In the genomic region with DNA sequence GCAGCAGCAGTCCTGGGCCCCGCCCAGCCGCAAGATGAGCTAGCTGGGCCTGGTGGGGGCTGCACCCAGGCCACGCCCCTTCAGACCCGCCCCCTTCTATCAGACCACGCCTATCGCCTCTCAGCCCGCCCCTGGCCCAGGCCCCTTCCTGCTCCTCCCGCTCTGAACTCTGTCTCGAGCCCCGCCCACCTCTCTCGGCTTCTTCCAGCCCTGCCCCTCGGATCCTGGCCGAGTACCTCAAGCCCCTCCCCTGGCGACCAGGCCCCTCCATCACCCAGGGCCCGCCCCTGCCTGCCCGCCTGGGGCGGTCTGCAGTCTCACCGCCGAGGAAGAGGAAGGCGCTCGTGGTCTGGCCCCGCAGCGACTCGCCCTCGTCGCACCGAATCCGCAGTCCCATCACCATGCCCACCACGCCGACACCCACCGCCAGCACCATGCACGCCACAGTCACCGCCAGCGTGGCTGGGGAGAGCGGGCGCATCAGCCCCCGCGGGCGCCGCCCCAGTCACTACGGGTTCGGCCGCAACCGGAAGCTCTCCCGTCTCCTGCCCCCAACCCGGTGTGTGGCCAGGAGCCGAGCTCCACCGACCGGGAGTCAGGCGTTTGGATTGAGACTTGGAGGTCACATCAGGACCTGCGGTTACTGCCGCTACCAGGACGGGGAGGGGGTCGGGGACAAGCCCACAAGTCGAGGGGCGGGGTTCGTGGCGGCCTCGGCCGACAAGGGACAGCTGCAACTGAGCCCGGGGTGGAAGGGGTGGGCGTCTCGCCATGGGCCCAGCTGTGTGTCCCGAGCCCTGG, we compare ENCODE assay signal across 2 cellular contexts.
TF ChIP-seq lines count a peak whose summit lies in the region.

No MANE protein-coding gene starts in this region.

TF ChIP-seq in HEK293, 187 proteins besides CTCF, POLR2A, EP300 and RAD21 (continued from another document and continues in another):
- TF ChIP-seq, protein P1, sequence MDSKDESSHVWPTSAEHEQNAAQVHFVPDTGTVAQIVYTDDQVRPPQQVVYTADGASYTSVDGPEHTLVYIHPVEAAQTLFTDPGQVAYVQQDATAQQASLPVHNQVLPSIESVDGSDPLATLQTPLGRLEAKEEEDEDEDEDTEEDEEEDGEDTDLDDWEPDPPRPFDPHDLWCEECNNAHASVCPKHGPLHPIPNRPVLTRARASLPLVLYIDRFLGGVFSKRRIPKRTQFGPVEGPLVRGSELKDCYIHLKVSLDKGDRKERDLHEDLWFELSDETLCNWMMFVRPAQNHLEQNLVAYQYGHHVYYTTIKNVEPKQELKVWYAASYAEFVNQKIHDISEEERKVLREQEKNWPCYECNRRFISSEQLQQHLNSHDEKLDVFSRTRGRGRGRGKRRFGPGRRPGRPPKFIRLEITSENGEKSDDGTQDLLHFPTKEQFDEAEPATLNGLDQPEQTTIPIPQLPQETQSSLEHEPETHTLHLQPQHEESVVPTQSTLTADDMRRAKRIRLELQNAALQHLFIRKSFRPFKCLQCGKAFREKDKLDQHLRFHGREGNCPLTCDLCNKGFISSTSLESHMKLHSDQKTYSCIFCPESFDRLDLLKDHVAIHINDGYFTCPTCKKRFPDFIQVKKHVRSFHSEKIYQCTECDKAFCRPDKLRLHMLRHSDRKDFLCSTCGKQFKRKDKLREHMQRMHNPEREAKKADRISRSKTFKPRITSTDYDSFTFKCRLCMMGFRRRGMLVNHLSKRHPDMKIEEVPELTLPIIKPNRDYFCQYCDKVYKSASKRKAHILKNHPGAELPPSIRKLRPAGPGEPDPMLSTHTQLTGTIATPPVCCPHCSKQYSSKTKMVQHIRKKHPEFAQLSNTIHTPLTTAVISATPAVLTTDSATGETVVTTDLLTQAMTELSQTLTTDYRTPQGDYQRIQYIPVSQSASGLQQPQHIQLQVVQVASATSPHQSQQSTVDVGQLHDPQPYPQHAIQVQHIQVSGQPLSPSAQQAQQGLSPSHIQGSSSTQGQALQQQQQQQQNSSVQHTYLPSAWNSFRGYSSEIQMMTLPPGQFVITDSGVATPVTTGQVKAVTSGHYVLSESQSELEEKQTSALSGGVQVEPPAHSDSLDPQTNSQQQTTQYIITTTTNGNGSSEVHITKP (tag by site-specific recombination; IDR thresholded peaks at IDR 0.05): peak; percentile 38; the same call in 1 of the 2 replicates
- TF ChIP-seq ZNF473 (tag by site-specific recombination; IDR thresholded peaks at IDR 0.05): no peak
- TF ChIP-seq ZBTB17 (tag by site-specific recombination; IDR thresholded peaks at IDR 0.05): peak; percentile 86
- no peak for TF ChIP-seq ZNF621 (tag by site-specific recombination; IDR thresholded peaks at IDR 0.05)
- no peak for TF ChIP-seq ZNF654 (tag by site-specific recombination; IDR thresholded peaks at IDR 0.05; ENCODE audit: low read depth)
- no peak for TF ChIP-seq ZNF19 (tag by site-specific recombination; IDR thresholded peaks at IDR 0.05; ENCODE audit: low read depth)
- TF ChIP-seq GLIS1 (tag by site-specific recombination; IDR thresholded peaks at IDR 0.05): peak; percentile 73
- peak; percentile 81 for TF ChIP-seq ZNF777 (tag by site-specific recombination; IDR thresholded peaks at IDR 0.05; ENCODE audit: borderline replicate concordance)
- no peak for TF ChIP-seq ZNF670 (tag by site-specific recombination; IDR thresholded peaks at IDR 0.05; ENCODE audit: low read depth)
- no peak; the same call in 1 of the 2 replicates for TF ChIP-seq ZNF391 (tag by site-specific recombination; IDR thresholded peaks at IDR 0.05; ENCODE audit: borderline replicate concordance, low read depth)
- TF ChIP-seq ZNF10 (tag by site-specific recombination; IDR thresholded peaks at IDR 0.05): peak; percentile 54; the same call in 1 of the 2 replicates
- peak; percentile 84 for TF ChIP-seq KLF10 (tag by site-specific recombination; IDR thresholded peaks at IDR 0.05)
- TF ChIP-seq TCF7L2 (IDR thresholded peaks at IDR 0.05; ENCODE audit: borderline replicate concordance, low read depth, low read length): no peak
- TF ChIP-seq ZNF549 (tag by site-specific recombination; IDR thresholded peaks at IDR 0.05): no peak
- no peak for TF ChIP-seq SETDB1 (IDR thresholded peaks at IDR 0.05; ENCODE audit: insufficient read length, low read length)
- no peak for TF ChIP-seq ZNF169 (tag by site-specific recombination; IDR thresholded peaks at IDR 0.05)
- TF ChIP-seq ZNF366 (tag by site-specific recombination; conservative IDR thresholded peaks at IDR 0.05): no peak
- TF ChIP-seq, protein P2, sequence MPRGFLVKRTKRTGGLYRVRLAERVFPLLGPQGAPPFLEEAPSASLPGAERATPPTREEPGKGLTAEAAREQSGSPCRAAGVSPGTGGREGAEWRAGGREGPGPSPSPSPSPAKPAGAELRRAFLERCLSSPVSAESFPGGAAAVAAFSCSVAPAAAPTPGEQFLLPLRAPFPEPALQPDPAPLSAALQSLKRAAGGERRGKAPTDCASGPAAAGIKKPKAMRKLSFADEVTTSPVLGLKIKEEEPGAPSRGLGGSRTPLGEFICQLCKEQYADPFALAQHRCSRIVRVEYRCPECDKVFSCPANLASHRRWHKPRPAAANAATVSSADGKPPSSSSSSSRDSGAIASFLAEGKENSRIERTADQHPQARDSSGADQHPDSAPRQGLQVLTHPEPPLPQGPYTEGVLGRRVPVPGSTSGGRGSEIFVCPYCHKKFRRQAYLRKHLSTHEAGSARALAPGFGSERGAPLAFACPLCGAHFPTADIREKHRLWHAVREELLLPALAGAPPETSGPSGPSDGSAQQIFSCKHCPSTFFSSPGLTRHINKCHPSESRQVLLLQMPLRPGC (tag by site-specific recombination; IDR thresholded peaks at IDR 0.05): no peak
- no peak for TF ChIP-seq ZNF114 (tag by site-specific recombination; IDR thresholded peaks at IDR 0.05)
- TF ChIP-seq ZNF184 (tag by site-specific recombination; IDR thresholded peaks at IDR 0.05): no peak
- TF ChIP-seq ZBTB1 (tag by site-specific recombination; IDR thresholded peaks at IDR 0.05): no peak
- no peak for TF ChIP-seq ZNF623 (tag by site-specific recombination; IDR thresholded peaks at IDR 0.05)
- no peak for TF ChIP-seq ZNF394 (tag by site-specific recombination; IDR thresholded peaks at IDR 0.05; ENCODE audit: borderline replicate concordance)
- no peak for TF ChIP-seq ZNF311 (tag by site-specific recombination; IDR thresholded peaks at IDR 0.05; ENCODE audit: borderline replicate concordance)
- no peak for TF ChIP-seq ZNF48 (tag by site-specific recombination; IDR thresholded peaks at IDR 0.05)
- peak; percentile 99 for TF ChIP-seq SP3 (tag by site-specific recombination; IDR thresholded peaks at IDR 0.05)
- no peak for TF ChIP-seq MEIS1 (CRISPR knock-in tag; IDR thresholded peaks at IDR 0.05; ENCODE audit: borderline replicate concordance)
- peak; percentile 100 for TF ChIP-seq KLF9 (tag by site-specific recombination; IDR thresholded peaks at IDR 0.05; ENCODE audit: low read depth)
- peak; percentile 45; the same call in 1 of the 2 replicates for TF ChIP-seq ZNF2 (tag by site-specific recombination; IDR thresholded peaks at IDR 0.05)

TF ChIP-seq in K562, 482 proteins besides CTCF, POLR2A, EP300 and RAD21 (continued from another document and continues in another):
- TF ChIP-seq ZFX (CRISPR knock-in tag; IDR thresholded peaks at IDR 0.05) (peak; percentile 79), DPF2 (IDR thresholded peaks at IDR 0.05) (peak; percentile 71; the same call in 1 of the 2 replicates), HDAC8 (tag; IDR thresholded peaks at IDR 0.05) (no peak), HLTF (IDR thresholded peaks at IDR 0.05) (no peak), BMI1 (IDR thresholded peaks at IDR 0.05; ENCODE audit: low read length) (no peak), CHCHD3 (CRISPR knock-in tag; IDR thresholded peaks at IDR 0.05) (no peak), TGIF2 (CRISPR knock-in tag; IDR thresholded peaks at IDR 0.05) (no peak), SRSF7 (optimal IDR thresholded peaks at IDR 0.05; ENCODE audit: low read depth, low read length) (no peak), ZKSCAN1 (IDR thresholded peaks at IDR 0.05; ENCODE audit: low read depth, low read length) (peak; percentile 50; the same call in 1 of the 2 replicates), ZNF212 (CRISPR knock-in tag; IDR thresholded peaks at IDR 0.05) (no peak), PHF8 (IDR thresholded peaks at IDR 0.05; ENCODE audit: borderline replicate concordance, low read length) (peak; percentile 78; the same call in 1 of the 2 replicates), TOE1 (IDR thresholded peaks at IDR 0.05; ENCODE audit: borderline replicate concordance) (peak; percentile 42; the same call in 1 of the 2 replicates), TOE1 (CRISPR knock-in tag; IDR thresholded peaks at IDR 0.05; ENCODE audit: borderline replicate concordance, low read depth) (no peak), NELFE (IDR thresholded peaks at IDR 0.05; ENCODE audit: insufficient read depth, insufficient read length) (no peak), MEF2A (IDR thresholded peaks at IDR 0.05; ENCODE audit: control insufficient read depth, low read depth, low read length) (no peak), SMC3 (conservative IDR thresholded peaks at IDR 0.05; ENCODE audit: insufficient read depth, low read depth, low read length) (no peak), CREB1 (IDR thresholded peaks at IDR 0.05) (no peak; the same call in 1 of the 2 replicates), CREB1 (CRISPR knock-in tag; IDR thresholded peaks at IDR 0.05) (no peak), CSDE1 (IDR thresholded peaks at IDR 0.05) (no peak), ZKSCAN3 (CRISPR knock-in tag; IDR thresholded peaks at IDR 0.05) (no peak), RBM22 (IDR thresholded peaks at IDR 0.05; ENCODE audit: low read depth, low read length, poor library complexity, severe bottlenecking) (no peak), FOXA1 (IDR thresholded peaks at IDR 0.05; ENCODE audit: borderline replicate concordance) (no peak), ASH1L (IDR thresholded peaks at IDR 0.05; ENCODE audit: borderline replicate concordance, low read depth, partially characterized antibody) (no peak), MAFG (tag; conservative IDR thresholded peaks at IDR 0.05) (no peak), BHLHE40 (IDR thresholded peaks at IDR 0.05; ENCODE audit: low read length) (peak; percentile 26; the same call in 1 of the 2 replicates), GATAD2B (IDR thresholded peaks at IDR 0.05; ENCODE audit: borderline replicate concordance) (no peak; the same call in 1 of the 2 replicates), HNRNPK (IDR thresholded peaks at IDR 0.05; ENCODE audit: low read depth, low read length, poor library complexity, severe bottlenecking) (no peak), SETDB1 (IDR thresholded peaks at IDR 0.05; ENCODE audit: low read length) (no peak), ZNF551 (CRISPR knock-in tag; IDR thresholded peaks at IDR 0.05) (no peak), ZNF57 (CRISPR knock-in tag; IDR thresholded peaks at IDR 0.05) (no peak), NR1H2 (CRISPR knock-in tag; IDR thresholded peaks at IDR 0.05) (no peak), ETV6 (IDR thresholded peaks at IDR 0.05; ENCODE audit: borderline replicate concordance in 1 of 2, low read depth in 2 of 2, low read length in 1 of 2) (no peak; a peak in 1 of 4 replicates), ETV6 (CRISPR knock-in tag; IDR thresholded peaks at IDR 0.05; ENCODE audit: borderline replicate concordance) (no peak), CXXC5 (CRISPR knock-in tag; IDR thresholded peaks at IDR 0.05) (peak; percentile 69)
- TF ChIP-seq, protein P3, sequence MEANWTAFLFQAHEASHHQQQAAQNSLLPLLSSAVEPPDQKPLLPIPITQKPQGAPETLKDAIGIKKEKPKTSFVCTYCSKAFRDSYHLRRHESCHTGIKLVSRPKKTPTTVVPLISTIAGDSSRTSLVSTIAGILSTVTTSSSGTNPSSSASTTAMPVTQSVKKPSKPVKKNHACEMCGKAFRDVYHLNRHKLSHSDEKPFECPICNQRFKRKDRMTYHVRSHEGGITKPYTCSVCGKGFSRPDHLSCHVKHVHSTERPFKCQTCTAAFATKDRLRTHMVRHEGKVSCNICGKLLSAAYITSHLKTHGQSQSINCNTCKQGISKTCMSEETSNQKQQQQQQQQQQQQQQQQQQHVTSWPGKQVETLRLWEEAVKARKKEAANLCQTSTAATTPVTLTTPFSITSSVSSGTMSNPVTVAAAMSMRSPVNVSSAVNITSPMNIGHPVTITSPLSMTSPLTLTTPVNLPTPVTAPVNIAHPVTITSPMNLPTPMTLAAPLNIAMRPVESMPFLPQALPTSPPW (CRISPR knock-in tag; IDR thresholded peaks at IDR 0.05): peak; percentile 87
- TF ChIP-seq, protein P4, sequence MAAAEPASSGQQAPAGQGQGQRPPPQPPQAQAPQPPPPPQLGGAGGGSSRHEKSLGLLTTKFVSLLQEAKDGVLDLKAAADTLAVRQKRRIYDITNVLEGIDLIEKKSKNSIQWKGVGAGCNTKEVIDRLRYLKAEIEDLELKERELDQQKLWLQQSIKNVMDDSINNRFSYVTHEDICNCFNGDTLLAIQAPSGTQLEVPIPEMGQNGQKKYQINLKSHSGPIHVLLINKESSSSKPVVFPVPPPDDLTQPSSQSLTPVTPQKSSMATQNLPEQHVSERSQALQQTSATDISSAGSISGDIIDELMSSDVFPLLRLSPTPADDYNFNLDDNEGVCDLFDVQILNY (CRISPR knock-in tag; IDR thresholded peaks at IDR 0.05): peak; percentile 79
- TF ChIP-seq, protein P5, sequence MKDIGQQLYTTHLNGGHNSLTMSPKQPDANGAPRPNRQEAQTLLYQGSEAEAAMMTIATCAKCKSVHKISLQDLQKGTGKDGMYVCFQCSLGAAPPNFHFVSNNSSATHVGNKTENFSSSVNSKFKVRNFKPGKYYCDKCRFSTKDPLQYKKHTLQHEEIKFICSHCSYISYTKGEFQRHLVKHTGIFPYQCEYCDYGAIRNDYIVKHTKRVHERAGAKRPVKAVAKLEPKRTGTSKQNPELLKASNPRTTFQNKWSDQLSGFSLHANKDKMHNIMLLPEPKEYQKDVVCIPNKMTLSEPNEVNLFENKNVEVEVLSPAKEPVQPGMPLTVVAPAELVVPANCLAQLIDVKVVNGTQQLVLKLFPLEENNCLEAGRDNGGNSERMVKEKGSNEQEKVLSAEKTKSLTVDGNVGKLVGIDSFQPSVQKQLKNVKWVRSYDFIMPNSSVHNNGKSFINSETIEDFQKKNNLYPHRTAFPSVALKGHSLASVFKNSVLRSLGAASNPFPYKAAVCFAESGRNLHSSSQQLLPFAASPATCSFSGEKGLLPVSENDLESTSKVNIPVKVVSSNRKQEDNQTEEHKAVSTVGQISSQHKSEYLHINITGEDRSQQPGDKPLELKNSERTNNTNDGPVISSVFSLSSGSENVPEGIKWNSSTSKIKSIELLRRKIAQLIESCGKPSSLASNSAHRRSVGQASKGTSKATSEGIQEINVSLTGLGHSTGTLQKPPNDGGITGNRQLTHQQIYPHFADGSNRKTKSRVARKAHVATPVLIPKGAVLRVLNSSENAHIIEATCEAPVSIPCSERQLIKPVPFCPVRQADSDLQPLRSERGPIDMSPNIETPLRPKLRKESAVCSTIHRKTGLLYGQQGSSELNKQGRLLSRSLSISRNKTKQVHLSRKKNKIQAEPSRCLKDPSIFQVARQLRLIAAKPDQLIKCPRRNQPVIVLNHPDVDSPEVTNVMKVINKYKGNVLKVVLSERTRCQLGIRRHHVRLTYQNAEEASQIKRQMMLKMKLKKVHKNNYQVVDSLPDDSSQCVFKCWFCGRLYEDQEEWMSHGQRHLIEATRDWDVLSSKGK (CRISPR knock-in tag; IDR thresholded peaks at IDR 0.05): no peak
- TF ChIP-seq, protein P6, sequence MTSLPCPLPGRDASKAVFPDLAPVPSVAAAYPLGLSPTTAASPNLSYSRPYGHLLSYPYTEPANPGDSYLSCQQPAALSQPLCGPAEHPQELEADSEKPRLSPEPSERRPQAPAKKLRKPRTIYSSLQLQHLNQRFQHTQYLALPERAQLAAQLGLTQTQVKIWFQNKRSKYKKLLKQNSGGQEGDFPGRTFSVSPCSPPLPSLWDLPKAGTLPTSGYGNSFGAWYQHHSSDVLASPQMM (CRISPR knock-in tag; IDR thresholded peaks at IDR 0.05): no peak
- TF ChIP-seq, protein P7, sequence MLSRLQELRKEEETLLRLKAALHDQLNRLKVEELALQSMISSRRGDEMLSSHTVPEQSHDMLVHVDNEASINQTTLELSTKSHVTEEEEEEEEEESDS (CRISPR knock-in tag; IDR thresholded peaks at IDR 0.05): no peak
